ENCODE assay signal across 13 cellular contexts in the genomic region with DNA sequence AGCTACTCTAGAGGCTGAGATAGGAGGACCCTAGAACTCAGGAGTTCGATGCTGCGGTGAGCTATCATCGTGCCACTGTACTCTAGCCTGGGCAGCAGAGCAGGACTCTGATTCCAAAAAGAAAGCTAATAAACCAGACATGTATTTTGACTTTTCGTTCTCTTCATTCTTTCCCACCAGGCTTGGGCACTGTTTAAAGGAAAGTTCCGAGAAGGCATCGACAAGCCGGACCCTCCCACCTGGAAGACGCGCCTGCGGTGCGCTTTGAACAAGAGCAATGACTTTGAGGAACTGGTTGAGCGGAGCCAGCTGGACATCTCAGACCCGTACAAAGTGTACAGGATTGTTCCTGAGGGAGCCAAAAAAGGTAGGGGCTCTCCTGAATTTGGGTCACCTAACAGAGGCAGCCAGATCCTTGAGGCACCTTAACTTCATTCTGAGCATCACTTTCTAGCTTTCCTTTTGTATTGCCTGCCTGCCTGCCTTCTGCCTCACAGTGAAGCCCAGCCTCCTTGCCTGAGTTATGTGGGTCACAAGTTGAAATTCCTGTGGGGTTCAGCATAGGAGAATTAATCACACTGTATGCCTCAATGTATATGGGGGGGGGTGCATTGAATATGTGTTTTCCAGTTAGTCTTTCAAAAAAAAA. TPM values are rescaled to one million over a fixed set of nuclear protein-coding genes. Genes with fewer than 3 reads are reported as not detected.
DNase-seq lines count a peak whose midpoint lies in the region; ATAC-seq and TF ChIP-seq lines count a peak whose summit lies in the region.
"Had no signal": no experiment of that assay in that cellular context is flagged by ENCODE, and none has a peak within 500 bp of the region (broad histone marks: within the 10 kb centered on the region; RNA-seq: fewer than 3 reads in every experiment).

No MANE protein-coding gene starts in this region.

- H3K27ac ChIP-seq in OCI-LY3 (ENCODE audit: low read length) (peak overlapping the region; percentile 95), coronary artery (no peak overlapping the region), brain microvascular endothelial cell (no peak overlapping the region)
- H3K27ac ChIP-seq: adrenal gland, ovary had no signal

- in situ Hi-C loops in brain microvascular endothelial cell (cut with HindIII; ENCODE audit: low pct_ligation_motif_present, low sequenced_read_pairs): no loop called here

- peaks cover 79% of the 10 kb centered on the region for H4K20me1 ChIP-seq in OCI-LY3 (ENCODE audit: insufficient read depth, low read length)

- peaks cover 99% of the 10 kb centered on the region for H3K79me2 ChIP-seq in OCI-LY3 (ENCODE audit: low read length)

- peak; percentile 22 for DNase-seq in cardiac septum (ENCODE audit: low spot score)
- DNase-seq in Right ventricle myocardium superior: no peak
- peak; percentile 49 for DNase-seq in coronary artery (ENCODE audit: low spot score)
- no peak for DNase-seq in brain microvascular endothelial cell
- no peak for DNase-seq in stimulated activated naive CD4-positive, alpha-beta T cell treated with Interleukin-2 at 50 U/mL for 16 hours (lab: John Stamatoyannopoulos, UW)
- DNase-seq: adrenal gland, MG63, NCI-H2029, NCI-H526 treated with DMSO at 0.1 percent for 48 hours, ovary had no signal

- ATAC-seq in Right ventricle myocardium superior (ENCODE audit: poor library complexity) (no peak), GM19395 (IDR thresholded peaks at IDR 0.05; ENCODE audit: unreplicated experiment) (no peak), HG02763 (IDR thresholded peaks at IDR 0.05; ENCODE audit: unreplicated experiment) (no peak)

- peaks cover 77% of the 10 kb centered on the region for H3K36me3 ChIP-seq in OCI-LY3 (replicated peaks; ENCODE audit: low read depth, low read length)
- no peaks in the 10 kb centered on the region for H3K36me3 ChIP-seq in brain microvascular endothelial cell (replicated peaks)
- H3K36me3 ChIP-seq: adrenal gland, MG63, ovary had no signal

- no peak overlapping the region for H2AFZ ChIP-seq in OCI-LY3 (ENCODE audit: low read depth, low read length)

- H3K9ac ChIP-seq in OCI-LY3 (ENCODE audit: low read length): peak overlapping the region; percentile 100

- peak overlapping the region; percentile 92 for H3K4me2 ChIP-seq in OCI-LY3 (ENCODE audit: low read length)

- intact Hi-C loops in cardiac septum (cut with DNase I): no loop called here
- intact Hi-C loops in Right ventricle myocardium superior (cut with DNase I): no loop called here

- H3K4me3 ChIP-seq in OCI-LY3 (ENCODE audit: low read length): peak overlapping the region; percentile 96
- no peak overlapping the region for H3K4me3 ChIP-seq in coronary artery
- no peak overlapping the region for H3K4me3 ChIP-seq in brain microvascular endothelial cell (ENCODE audit: low read depth, low read length)
- H3K4me3 ChIP-seq: adrenal gland, MG63, ovary had no signal

- TF ChIP-seq CTCF in OCI-LY3 (IDR thresholded peaks at IDR 0.05; ENCODE audit: low read depth, low read length): no peak
- no peak for TF ChIP-seq CTCF in coronary artery (IDR thresholded peaks at IDR 0.05)
- no peak for TF ChIP-seq CTCF in brain microvascular endothelial cell (IDR thresholded peaks at IDR 0.05; ENCODE audit: low read depth, low read length, missing control alignments)

- peaks cover 53% of the 10 kb centered on the region for H3K4me1 ChIP-seq in OCI-LY3 (ENCODE audit: low read length)

- H3K27me3 ChIP-seq in OCI-LY3 (ENCODE audit: low read depth, low read length) (no peaks in the 10 kb centered on the region), brain microvascular endothelial cell (replicated peaks) (peaks cover 63% of the 10 kb centered on the region)
- H3K27me3 ChIP-seq: ovary had no signal

- H3K9me3 ChIP-seq in OCI-LY3 (ENCODE audit: insufficient read depth, low read length): no peaks in the 10 kb centered on the region
- H3K9me3 ChIP-seq: adrenal gland, MG63, ovary had no signal

RNA-seq across cellular contexts. Expression of a gene that starts 3.2 kb away (rescaled TPM):
- total RNA-seq in cardiac septum: 0.89 TPM
- 0.54 TPM for total RNA-seq in Right ventricle myocardium superior

Comparison
In these comparisons a context has a peak if more than half of its experiments do, and no peak if none do; other contexts are left out.
1. DNase-seq: peak in cardiac septum (single experiment) and coronary artery (single experiment); none in Right ventricle myocardium superior (single experiment), brain microvascular endothelial cell (single experiment) and stimulated activated naive CD4-positive, alpha-beta T cell treated with Interleukin-2 at 50 U/mL for 16 hours (single experiment).